Comparison of ENCODE assay signal across 1 cellular context in genomic region chr9:135958485-135958884, GRCh38.
TF ChIP-seq lines count a peak whose summit lies in the region.

No MANE protein-coding gene starts in this region.

TF ChIP-seq in K562, 482 proteins besides CTCF, POLR2A, EP300 and RAD21 (continues in another document):
- TF ChIP-seq CXXC5 (CRISPR knock-in tag; IDR thresholded peaks at IDR 0.05) (no peak), ZKSCAN1 (IDR thresholded peaks at IDR 0.05; ENCODE audit: low read depth, low read length) (no peak), RFX7 (CRISPR knock-in tag; IDR thresholded peaks at IDR 0.05) (no peak), NR2C2 (CRISPR knock-in tag; IDR thresholded peaks at IDR 0.05) (no peak), NR2C2 (tag; IDR thresholded peaks at IDR 0.05) (no peak), SNRNP70 (optimal IDR thresholded peaks at IDR 0.05; ENCODE audit: low read depth, low read length) (no peak), DNMT1 (IDR thresholded peaks at IDR 0.05) (no peak), ARHGAP35 (IDR thresholded peaks at IDR 0.05; ENCODE audit: partially characterized antibody) (peak; percentile 5), TCF7L2 (IDR thresholded peaks at IDR 0.05; ENCODE audit: low read depth, low read length) (no peak), MYC (IDR thresholded peaks at IDR 0.05; ENCODE audit: low read depth, low read length) (no peak), MYC (CRISPR knock-in tag; IDR thresholded peaks at IDR 0.05; ENCODE audit: borderline replicate concordance, low read depth) (no peak), ZNF449 (CRISPR knock-in tag; IDR thresholded peaks at IDR 0.05) (no peak), TFAM (CRISPR knock-in tag; conservative IDR thresholded peaks at IDR 0.05) (no peak), MED1 (CRISPR knock-in tag; IDR thresholded peaks at IDR 0.05; ENCODE audit: borderline replicate concordance) (no peak), EGR1 (conservative IDR thresholded peaks at IDR 0.05) (no peak), JUNB (CRISPR knock-in tag; conservative IDR thresholded peaks at IDR 0.05) (no peak), HNRNPH1 (optimal IDR thresholded peaks at IDR 0.05; ENCODE audit: low read depth, low read length) (no peak), BCLAF1 (IDR thresholded peaks at IDR 0.05; ENCODE audit: borderline replicate concordance in 1 of 2, control insufficient read depth in 1 of 2, low read depth in 2 of 2, low read length in 1 of 2) (no peak), SRSF1 (IDR thresholded peaks at IDR 0.05; ENCODE audit: low read depth, low read length) (no peak), ZC3H4 (CRISPR knock-in tag; IDR thresholded peaks at IDR 0.05; ENCODE audit: borderline replicate concordance) (no peak), CC2D1A (IDR thresholded peaks at IDR 0.05) (no peak), ELF2 (CRISPR knock-in tag; IDR thresholded peaks at IDR 0.05) (no peak), CLOCK (CRISPR knock-in tag; IDR thresholded peaks at IDR 0.05; ENCODE audit: borderline replicate concordance) (no peak), TSHZ1 (CRISPR knock-in tag; IDR thresholded peaks at IDR 0.05) (no peak), CBX1 (IDR thresholded peaks at IDR 0.05; ENCODE audit: low read depth) (no peak), SMC3 (conservative IDR thresholded peaks at IDR 0.05; ENCODE audit: insufficient read depth, low read depth, low read length) (no peak), BMI1 (IDR thresholded peaks at IDR 0.05; ENCODE audit: low read length) (no peak), PKNOX1 (IDR thresholded peaks at IDR 0.05) (no peak), HDAC8 (tag; IDR thresholded peaks at IDR 0.05) (no peak), TCF7 (IDR thresholded peaks at IDR 0.05; ENCODE audit: borderline replicate concordance) (no peak), ATF6 (CRISPR knock-in tag; IDR thresholded peaks at IDR 0.05) (no peak), ZBTB8A (IDR thresholded peaks at IDR 0.05; ENCODE audit: partially characterized antibody) (no peak), SRSF3 (IDR thresholded peaks at IDR 0.05; ENCODE audit: insufficient read depth, low read length) (no peak), EHMT2 (IDR thresholded peaks at IDR 0.05) (no peak), ZBED1 (IDR thresholded peaks at IDR 0.05) (no peak), PRMT5 (CRISPR knock-in tag; IDR thresholded peaks at IDR 0.05) (no peak), FOXK2 (conservative IDR thresholded peaks at IDR 0.05 in 1 of 2, IDR thresholded peaks at IDR 0.05 in 1 of 2; ENCODE audit: low read depth in 2 of 2) (no peak), CBX2 (IDR thresholded peaks at IDR 0.05; ENCODE audit: insufficient read depth, low read length, poor library complexity, severe bottlenecking) (no peak), SIN3A (IDR thresholded peaks at IDR 0.05; ENCODE audit: borderline replicate concordance in 2 of 2, control insufficient read depth in 1 of 2, low read depth in 2 of 2, low read length in 2 of 2) (peak in 1 of 2 experiments; percentile 22; a peak in 1 of 4 replicates)
- TF ChIP-seq, protein P1, sequence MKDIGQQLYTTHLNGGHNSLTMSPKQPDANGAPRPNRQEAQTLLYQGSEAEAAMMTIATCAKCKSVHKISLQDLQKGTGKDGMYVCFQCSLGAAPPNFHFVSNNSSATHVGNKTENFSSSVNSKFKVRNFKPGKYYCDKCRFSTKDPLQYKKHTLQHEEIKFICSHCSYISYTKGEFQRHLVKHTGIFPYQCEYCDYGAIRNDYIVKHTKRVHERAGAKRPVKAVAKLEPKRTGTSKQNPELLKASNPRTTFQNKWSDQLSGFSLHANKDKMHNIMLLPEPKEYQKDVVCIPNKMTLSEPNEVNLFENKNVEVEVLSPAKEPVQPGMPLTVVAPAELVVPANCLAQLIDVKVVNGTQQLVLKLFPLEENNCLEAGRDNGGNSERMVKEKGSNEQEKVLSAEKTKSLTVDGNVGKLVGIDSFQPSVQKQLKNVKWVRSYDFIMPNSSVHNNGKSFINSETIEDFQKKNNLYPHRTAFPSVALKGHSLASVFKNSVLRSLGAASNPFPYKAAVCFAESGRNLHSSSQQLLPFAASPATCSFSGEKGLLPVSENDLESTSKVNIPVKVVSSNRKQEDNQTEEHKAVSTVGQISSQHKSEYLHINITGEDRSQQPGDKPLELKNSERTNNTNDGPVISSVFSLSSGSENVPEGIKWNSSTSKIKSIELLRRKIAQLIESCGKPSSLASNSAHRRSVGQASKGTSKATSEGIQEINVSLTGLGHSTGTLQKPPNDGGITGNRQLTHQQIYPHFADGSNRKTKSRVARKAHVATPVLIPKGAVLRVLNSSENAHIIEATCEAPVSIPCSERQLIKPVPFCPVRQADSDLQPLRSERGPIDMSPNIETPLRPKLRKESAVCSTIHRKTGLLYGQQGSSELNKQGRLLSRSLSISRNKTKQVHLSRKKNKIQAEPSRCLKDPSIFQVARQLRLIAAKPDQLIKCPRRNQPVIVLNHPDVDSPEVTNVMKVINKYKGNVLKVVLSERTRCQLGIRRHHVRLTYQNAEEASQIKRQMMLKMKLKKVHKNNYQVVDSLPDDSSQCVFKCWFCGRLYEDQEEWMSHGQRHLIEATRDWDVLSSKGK (CRISPR knock-in tag; IDR thresholded peaks at IDR 0.05): no peak
- TF ChIP-seq, protein P2, sequence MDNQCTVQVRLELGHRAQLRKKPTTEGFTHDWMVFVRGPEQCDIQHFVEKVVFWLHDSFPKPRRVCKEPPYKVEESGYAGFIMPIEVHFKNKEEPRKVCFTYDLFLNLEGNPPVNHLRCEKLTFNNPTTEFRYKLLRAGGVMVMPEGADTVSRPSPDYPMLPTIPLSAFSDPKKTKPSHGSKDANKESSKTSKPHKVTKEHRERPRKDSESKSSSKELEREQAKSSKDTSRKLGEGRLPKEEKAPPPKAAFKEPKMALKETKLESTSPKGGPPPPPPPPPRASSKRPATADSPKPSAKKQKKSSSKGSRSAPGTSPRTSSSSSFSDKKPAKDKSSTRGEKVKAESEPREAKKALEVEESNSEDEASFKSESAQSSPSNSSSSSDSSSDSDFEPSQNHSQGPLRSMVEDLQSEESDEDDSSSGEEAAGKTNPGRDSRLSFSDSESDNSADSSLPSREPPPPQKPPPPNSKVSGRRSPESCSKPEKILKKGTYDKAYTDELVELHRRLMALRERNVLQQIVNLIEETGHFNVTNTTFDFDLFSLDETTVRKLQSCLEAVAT (IDR thresholded peaks at IDR 0.05): peak in 1 of 2 experiments; percentile 35; a peak in 1 of 4 replicates
- TF ChIP-seq, protein P3, sequence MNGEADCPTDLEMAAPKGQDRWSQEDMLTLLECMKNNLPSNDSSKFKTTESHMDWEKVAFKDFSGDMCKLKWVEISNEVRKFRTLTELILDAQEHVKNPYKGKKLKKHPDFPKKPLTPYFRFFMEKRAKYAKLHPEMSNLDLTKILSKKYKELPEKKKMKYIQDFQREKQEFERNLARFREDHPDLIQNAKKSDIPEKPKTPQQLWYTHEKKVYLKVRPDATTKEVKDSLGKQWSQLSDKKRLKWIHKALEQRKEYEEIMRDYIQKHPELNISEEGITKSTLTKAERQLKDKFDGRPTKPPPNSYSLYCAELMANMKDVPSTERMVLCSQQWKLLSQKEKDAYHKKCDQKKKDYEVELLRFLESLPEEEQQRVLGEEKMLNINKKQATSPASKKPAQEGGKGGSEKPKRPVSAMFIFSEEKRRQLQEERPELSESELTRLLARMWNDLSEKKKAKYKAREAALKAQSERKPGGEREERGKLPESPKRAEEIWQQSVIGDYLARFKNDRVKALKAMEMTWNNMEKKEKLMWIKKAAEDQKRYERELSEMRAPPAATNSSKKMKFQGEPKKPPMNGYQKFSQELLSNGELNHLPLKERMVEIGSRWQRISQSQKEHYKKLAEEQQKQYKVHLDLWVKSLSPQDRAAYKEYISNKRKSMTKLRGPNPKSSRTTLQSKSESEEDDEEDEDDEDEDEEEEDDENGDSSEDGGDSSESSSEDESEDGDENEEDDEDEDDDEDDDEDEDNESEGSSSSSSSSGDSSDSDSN (IDR thresholded peaks at IDR 0.05; ENCODE audit: borderline replicate concordance in 1 of 2, low read depth in 2 of 2, low read length in 2 of 2): peak in 1 of 2 experiments; percentile 53; a peak in 1 of 4 replicates
